In genomic region chr7:151061241-151062110, GRCh38 we compare ENCODE assay signal across 8 cellular contexts. TPM values are rescaled to one million over a fixed set of nuclear protein-coding genes. Genes with fewer than 3 reads are reported as not detected.
DNase-seq lines count a peak whose midpoint lies in the region; ATAC-seq lines count a peak whose summit lies in the region.

No MANE protein-coding gene starts in this region.

- peaks cover 36% of the 10 kb centered on the region for H3K4me1 Mint-ChIP-seq in activated T-cell treated with anti-CD3 and anti-CD28 coated beads, Interleukin-2, amount 50 U/mL, for 24 hours (ENCODE audit: low read depth)
- peaks cover 42% of the 10 kb centered on the region for H3K4me1 Mint-ChIP-seq in activated CD8-positive, alpha-beta T cell treated with anti-CD3 and anti-CD28 coated beads, Interleukin-2, amount 10 ng/mL, durations not matched to agents 7 days and 5 days (ENCODE audit: low read depth)

- CTCF ChIA-PET in activated CD8-positive, alpha-beta T cell treated with anti-CD3 and anti-CD28 coated beads, Interleukin-2, amount 10 ng/mL, durations not matched to agents 7 days and 5 days (lab: Charles Lee), result interaction anchor here (1.2 to 1.3 kb wide), 2 partner anchors 46 to 49 kb away, joined by 4 to 5 read pairs; no protein-coding TSS in a partner anchor

- no peak for DNase-seq in activated T-cell treated with anti-CD3 and anti-CD28 coated beads, Interleukin-2, amount 50 U/mL, for 24 hours
- DNase-seq in activated T-cell treated with anti-CD3 and anti-CD28 coated beads, Interleukin-2, amount 50 U/mL, for 1 hour, result no peak
- DNase-seq in activated CD8-positive, alpha-beta T cell treated with anti-CD3 and anti-CD28 coated beads, Interleukin-2, amount 10 ng/mL, durations not matched to agents 7 days and 5 days, result no peak
- no peak for DNase-seq in stimulated activated CD8-positive, alpha-beta memory T cell treated with anti-CD3 and anti-CD28 coated beads, Interleukin-4, amount 100 ng/mL, for 48 hours

- peaks cover 43% of the 10 kb centered on the region for H3K36me3 Mint-ChIP-seq in activated T-cell treated with anti-CD3 and anti-CD28 coated beads, Interleukin-2, amount 50 U/mL, for 24 hours (ENCODE audit: low read depth)
- peaks cover 18% of the 10 kb centered on the region for H3K36me3 Mint-ChIP-seq in activated CD8-positive, alpha-beta T cell treated with anti-CD3 and anti-CD28 coated beads, Interleukin-2, amount 10 ng/mL, durations not matched to agents 7 days and 5 days (ENCODE audit: low read depth)

- peak overlapping the region; percentile 94 for H3K4me3 Mint-ChIP-seq in activated T-cell treated with anti-CD3 and anti-CD28 coated beads, Interleukin-2, amount 50 U/mL, for 24 hours
- H3K4me3 Mint-ChIP-seq in activated CD8-positive, alpha-beta T cell treated with anti-CD3 and anti-CD28 coated beads, Interleukin-2, amount 10 ng/mL, durations not matched to agents 7 days and 5 days, result peak overlapping the region; percentile 94

- no peak for ATAC-seq in activated CD8-positive, alpha-beta T cell treated with anti-CD3 and anti-CD28 coated beads, Interleukin-2, amount 10 ng/mL, durations not matched to agents 7 days and 5 days
- ATAC-seq in GM21737 (IDR thresholded peaks at IDR 0.05; ENCODE audit: unreplicated experiment) (no peak), GM19463 (IDR thresholded peaks at IDR 0.05; ENCODE audit: unreplicated experiment) (no peak)

- H3K27me3 Mint-ChIP-seq in activated T-cell treated with anti-CD3 and anti-CD28 coated beads, Interleukin-2, amount 50 U/mL, for 24 hours, result no peaks in the 10 kb centered on the region
- no peaks in the 10 kb centered on the region for H3K27me3 Mint-ChIP-seq in activated CD8-positive, alpha-beta T cell treated with anti-CD3 and anti-CD28 coated beads, Interleukin-2, amount 10 ng/mL, durations not matched to agents 7 days and 5 days (ENCODE audit: low read depth)

- POLR2A ChIA-PET in activated CD8-positive, alpha-beta T cell treated with anti-CD3 and anti-CD28 coated beads, Interleukin-2, amount 10 ng/mL, durations not matched to agents 7 days and 5 days (lab: Charles Lee), result interaction anchor here (1.3 to 2.0 kb wide), 2 partner anchors 15 to 16 kb away, joined by 3 to 6 read pairs; no protein-coding TSS in a partner anchor

- H3K9me3 Mint-ChIP-seq in activated T-cell treated with anti-CD3 and anti-CD28 coated beads, Interleukin-2, amount 50 U/mL, for 24 hours, result no peaks in the 10 kb centered on the region
- H3K9me3 Mint-ChIP-seq in activated CD8-positive, alpha-beta T cell treated with anti-CD3 and anti-CD28 coated beads, Interleukin-2, amount 10 ng/mL, durations not matched to agents 7 days and 5 days (ENCODE audit: insufficient read depth), result no peaks in the 10 kb centered on the region

- H3K4me3 ChIP-seq in iPS-11a (ENCODE audit: low read depth, low read length), result peak overlapping the region; percentile 25

- peak overlapping the region; percentile 100 for H3K27ac ChIP-seq in temporal lobe (ENCODE audit: low read depth, low read length)

- peak overlapping the region; percentile 11 for H3K27ac Mint-ChIP-seq in activated T-cell treated with anti-CD3 and anti-CD28 coated beads, Interleukin-2, amount 50 U/mL, for 24 hours
- H3K27ac Mint-ChIP-seq in activated CD8-positive, alpha-beta T cell treated with anti-CD3 and anti-CD28 coated beads, Interleukin-2, amount 10 ng/mL, durations not matched to agents 7 days and 5 days, result peak overlapping the region; percentile 25

RNA-seq across cellular contexts. Expression of gene SLC4A2, which starts 2.1 kb away (rescaled TPM):
- 100 to 1,000 TPM; 107 to 112 TPM for total RNA-seq in activated CD8-positive, alpha-beta T cell treated with anti-CD3 and anti-CD28 coated beads, Interleukin-2, amount 10 ng/mL, durations not matched to agents 7 days and 5 days
- total RNA-seq in temporal lobe, result 8.6 TPM

RNA-seq across cellular contexts. Expression of gene CDK5, which starts 3.8 kb away (rescaled TPM):
- 10 to 100 TPM; 20.3 to 21.0 TPM for total RNA-seq in activated CD8-positive, alpha-beta T cell treated with anti-CD3 and anti-CD28 coated beads, Interleukin-2, amount 10 ng/mL, durations not matched to agents 7 days and 5 days
- total RNA-seq in temporal lobe, result 30.0 TPM

RNA-seq across cellular contexts. Expression of gene ASIC3, which starts 13.1 kb away (rescaled TPM):
- 1 to 10 TPM; 2.8 to 3.2 TPM for total RNA-seq in activated CD8-positive, alpha-beta T cell treated with anti-CD3 and anti-CD28 coated beads, Interleukin-2, amount 10 ng/mL, durations not matched to agents 7 days and 5 days
- 1.2 TPM for total RNA-seq in temporal lobe

RNA-seq across cellular contexts. Expression of gene FASTK, which starts 19.1 kb away (rescaled TPM):
- total RNA-seq in activated CD8-positive, alpha-beta T cell treated with anti-CD3 and anti-CD28 coated beads, Interleukin-2, amount 10 ng/mL, durations not matched to agents 7 days and 5 days, result 10 to 100 TPM; 81.8 to 88.1 TPM
- total RNA-seq in temporal lobe, result 24.6 TPM

RNA-seq across cellular contexts. Expression of gene TMUB1, which starts 21.8 kb away (rescaled TPM):
- 10 to 100 TPM; 76.7 to 82.6 TPM for total RNA-seq in activated CD8-positive, alpha-beta T cell treated with anti-CD3 and anti-CD28 coated beads, Interleukin-2, amount 10 ng/mL, durations not matched to agents 7 days and 5 days
- total RNA-seq in temporal lobe, result 5.9 TPM

Comparison
In these comparisons a context has a peak if more than half of its experiments do, and no peak if none do; other contexts are left out.
1. RNA of gene SLC4A2, which starts 2.1 kb away (total RNA-seq): 107 to 112 TPM in activated CD8-positive, alpha-beta T cell treated with anti-CD3 and anti-CD28 coated beads, Interleukin-2, amount 10 ng/mL, durations not matched to agents 7 days and 5 days; 8.6 TPM in temporal lobe (single experiment); every median in the first group is over 10 times any median in the second.